8 cellular contexts compared by ENCODE assay signal in the genomic region with DNA sequence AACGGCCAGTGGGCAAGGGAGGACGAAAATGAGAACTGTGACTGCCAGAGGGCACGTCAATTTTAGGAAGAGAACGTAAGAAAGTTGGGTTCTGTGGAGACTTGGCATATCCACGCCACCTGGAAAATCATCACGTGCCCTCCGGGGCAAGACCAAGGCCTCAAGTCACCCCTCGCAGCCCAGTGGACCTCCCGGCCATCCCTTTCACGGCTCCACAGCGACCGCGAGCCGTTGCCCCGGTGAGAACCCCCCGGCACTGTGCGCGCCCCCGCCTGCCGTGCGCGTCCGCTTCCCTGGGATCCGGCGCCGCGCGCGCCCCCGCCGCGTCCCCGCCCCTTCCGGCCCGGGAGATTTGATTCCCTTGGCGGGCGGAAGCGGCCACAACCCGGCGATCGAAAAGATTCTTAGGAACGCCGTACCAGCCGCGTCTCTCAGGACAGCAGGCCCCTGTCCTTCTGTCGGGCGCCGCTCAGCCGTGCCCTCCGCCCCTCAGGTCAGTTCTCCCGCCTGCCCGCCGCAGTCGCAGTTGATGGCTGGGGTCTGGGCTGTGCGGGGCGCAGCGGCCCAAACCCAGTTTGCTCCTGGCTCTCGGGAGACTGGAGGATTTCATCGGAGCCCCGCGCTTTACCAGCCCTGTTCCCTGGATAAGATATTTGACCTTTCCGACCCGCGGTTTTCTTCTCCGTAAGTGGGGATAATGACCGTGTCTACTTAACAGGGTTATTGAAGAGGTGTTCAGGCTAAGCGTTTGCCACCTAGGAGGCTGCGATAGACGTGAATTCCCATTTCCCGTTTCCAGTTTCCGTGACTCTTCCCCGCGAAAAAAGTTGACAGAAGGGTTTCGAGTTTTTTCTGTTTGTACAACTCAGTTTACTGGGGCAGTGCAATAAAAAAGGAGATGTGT. TPM values are rescaled to one million over a fixed set of nuclear protein-coding genes. Genes with fewer than 3 reads are reported as not detected.
DNase-seq lines count a peak whose midpoint lies in the region; ATAC-seq and TF ChIP-seq lines count a peak whose summit lies in the region.

Gene MELK (plus strand): TSS at position 381 of the 904 bp plus-strand sequence. CDS start 8,787 bp downstream, outside the sequence.

- ATAC-seq in HG02981 (IDR thresholded peaks at IDR 0.05; ENCODE audit: unreplicated experiment): peak; percentile 68

- peak within 1 kb of the TSS in 6 of 8 donors; percentile 64 to 84 (median 74) for H3K27ac ChIP-seq in spleen

- H3K9me3 ChIP-seq in spleen: no peaks in the 10 kb centered on the region

- no peak for TF ChIP-seq CTCF in cardiac fibroblast (IDR thresholded peaks at IDR 0.05; ENCODE audit: low read depth, low read length)
- peak in 1 of 11 experiments; percentile 15 for TF ChIP-seq CTCF in spleen (IDR thresholded peaks at IDR 0.05 in 8 of 11, conservative IDR thresholded peaks at IDR 0.05 in 3 of 11)

- H3K4me1 ChIP-seq in spleen: peaks cover 7 to 42% (median 19%) of the 10 kb centered on the region in 6 donors

- H3K4me3 ChIP-seq in cardiac fibroblast (replicated peaks in 1 of 2; ENCODE audit: low read depth in 2 of 2, low read length in 2 of 2) (peak within 1 kb of the TSS; percentile 82 to 88), spleen (peak within 1 kb of the TSS; percentile 76 to 99 (median 94))

- H3K27me3 ChIP-seq in spleen (replicated peaks in 1 of 7): peaks cover 0 to 6% (median 0%) of the 10 kb centered on the region in 7 donors

- WGBS in spleen, 5 donors: 0 to 1% (median 1%) methylated on average over 60 to 74 of the region's 74 CpGs

- no peak for TF ChIP-seq POLR2A in spleen (IDR thresholded peaks at IDR 0.05)

- intact Hi-C loops in spleen (cut with DNase I; ENCODE audit: low total_unique reads): no loop called here

- DNase-seq in NCI-H524 (lab: John Stamatoyannopoulos, UW): peak; percentile 73 to 76
- no peak for DNase-seq in NCI-H524 treated with DMSO at 0.1 percent for 48 hours (lab: John Stamatoyannopoulos, UW)
- peak; percentile 89 for DNase-seq in NCI-H2227 (lab: John Stamatoyannopoulos, UW; ENCODE audit: unreplicated experiment)
- DNase-seq in activated CD4-positive, CD25-positive, alpha-beta regulatory T cell (lab: John Stamatoyannopoulos, UW): peak; percentile 68 to 77 (median 74)
- peak; percentile 77 to 78 for DNase-seq in cardiac fibroblast (ENCODE audit: low read depth in 2 of 2)
- peak; percentile 79 for DNase-seq in iris pigment epithelial cell (ENCODE audit: low read depth)
- peak; percentile 94 for DNase-seq in spleen

- H3K36me3 ChIP-seq in spleen: no peaks in the 10 kb centered on the region

RNA-seq across cellular contexts. Expression of gene MELK, which starts in this region (rescaled TPM):
- total RNA-seq in spleen: 1 to 10 TPM in 5 of 7 donors, under 1 TPM in 2; 0.64 to 9.3 (median 3.4) TPM
- polyA plus RNA-seq in spleen: 1 to 10 TPM in 2 of 3 donors, under 1 TPM in 1; 0.74 to 3.2 (median 1.7) TPM
